Comparison of ENCODE assay signal across 18 cellular contexts in genomic region chr1:158943059-158943458, GRCh38. TPM values are rescaled to one million over a fixed set of nuclear protein-coding genes. Genes with fewer than 3 reads are reported as not detected.
"Had no signal": no experiment of that assay in that cellular context is flagged by ENCODE, and none has a peak within 500 bp of the region (broad histone marks: within the 10 kb centered on the region; RNA-seq: fewer than 3 reads in every experiment).

No MANE protein-coding gene starts in this region.

- ATAC-seq: gastrocnemius medialis, heart left ventricle, left lobe of liver had no signal

- H3K4me3 ChIP-seq: adrenal gland, gastrocnemius medialis, heart left ventricle, transverse colon, vagina had no signal

- H3K36me3 ChIP-seq: adrenal gland, gastrocnemius medialis, transverse colon, vagina had no signal

- H2AFZ ChIP-seq: parathyroid adenoma had no signal

- H3K9me3 ChIP-seq: adrenal gland, gastrocnemius medialis, heart left ventricle, transverse colon, vagina had no signal

- H3K4me1 ChIP-seq: adrenal gland, gastrocnemius medialis, heart left ventricle, parathyroid adenoma, transverse colon, vagina had no signal

- H3K27me3 ChIP-seq: adrenal gland, gastrocnemius medialis, transverse colon, vagina had no signal

- H3K9ac ChIP-seq: parathyroid adenoma had no signal

- H3K27ac ChIP-seq: adrenal gland, gastrocnemius medialis, heart left ventricle, parathyroid adenoma, transverse colon, vagina had no signal

- DNase-seq: activated CD4-positive, alpha-beta T cell treated with anti-CD3 and anti-CD28 coated beads, Interleukin-2, amount 50 U/mL, for 1 hour; activated CD8-positive, alpha-beta memory T cell treated with anti-CD3 and anti-CD28 coated beads for 24 hours; activated naive CD4-positive, alpha-beta T cell treated with anti-CD3 and anti-CD28 coated beads for 36 hours; adrenal gland; caudate nucleus; effector memory CD4-positive, alpha-beta T cell; gastrocnemius medialis; heart left ventricle; naive B cell; T-helper 9 cell; transverse colon had no signal

- FAIRE-seq: islet of Langerhans had no signal

RNA-seq across cellular contexts. Expression of gene PYHIN1, which starts 11.7 kb away (rescaled TPM):
- total RNA-seq: fibroblast of lung, lung microvascular endothelial cell, renal cortical epithelial cell had no signal
- polyA plus RNA-seq: fibroblast of lung had no signal
